ENCODE assay signal across 11 cellular contexts in the genomic region with DNA sequence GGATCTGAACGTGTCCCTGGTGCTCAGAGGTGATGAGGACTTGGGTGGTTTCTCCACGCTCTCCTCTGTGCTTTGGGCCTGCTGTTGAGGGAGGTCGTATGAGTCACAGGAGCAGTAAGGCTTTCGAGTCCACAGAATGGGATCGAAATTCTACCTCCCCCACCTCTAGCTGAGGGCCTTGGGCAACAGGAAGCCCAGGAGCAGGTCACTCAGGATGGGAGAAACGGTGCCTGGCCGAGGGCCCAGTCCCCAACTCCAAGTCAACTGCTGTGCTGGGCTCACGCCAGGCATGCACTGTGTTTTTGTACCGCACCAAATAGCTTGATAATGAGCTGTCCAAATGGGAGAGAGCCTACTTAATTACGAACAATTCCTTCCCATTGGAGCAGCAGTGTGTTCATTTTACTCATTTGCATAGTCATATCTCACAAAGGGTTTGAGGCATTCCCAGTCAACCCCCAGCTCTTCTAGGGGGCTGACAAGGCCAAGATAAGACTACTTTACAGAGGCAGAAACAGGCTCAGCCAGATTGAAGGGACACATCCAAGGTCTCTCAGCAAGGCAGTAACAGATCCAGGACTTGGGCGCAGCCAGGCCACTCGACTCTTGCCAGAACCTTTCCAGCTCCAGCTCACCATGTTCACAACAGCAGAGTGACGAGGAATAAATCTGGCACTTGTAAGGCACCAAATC. TPM values are rescaled to one million over a fixed set of nuclear protein-coding genes. Genes with fewer than 3 reads are reported as not detected.
DNase-seq lines count a peak whose midpoint lies in the region; ATAC-seq and TF ChIP-seq lines count a peak whose summit lies in the region.
"Had no signal": no experiment of that assay in that cellular context is flagged by ENCODE, and none has a peak within 500 bp of the region (broad histone marks: within the 10 kb centered on the region; RNA-seq: fewer than 3 reads in every experiment).

No MANE protein-coding gene starts in this region.

- H3K27ac Mint-ChIP-seq in chondrocyte (ENCODE audit: unreplicated experiment) (peak overlapping the region; percentile 57), T-helper 17 cell (no peak overlapping the region)
- H3K27ac Mint-ChIP-seq in activated naive CD8-positive, alpha-beta T cell treated with anti-CD3 and anti-CD28 coated beads, Interleukin-2, amount 50 U/mL, for 24 hours, result no peak overlapping the region
- no peak overlapping the region for H3K27ac Mint-ChIP-seq in CD8-positive, alpha-beta memory T cell
- H3K27ac Mint-ChIP-seq: activated T-helper 17 cell treated with anti-CD3 and anti-CD28 coated beads, Interleukin-2, amount 50 U/mL, for 72 hours had no signal

- H3K27ac ChIP-seq in CD8-positive, alpha-beta memory T cell (ENCODE audit: low read depth, low read length), result no peak overlapping the region

- H3K27me3 ChIP-seq in CD8-positive, alpha-beta memory T cell (ENCODE audit: insufficient read depth, low read length, poor library complexity, severe bottlenecking), result no peaks in the 10 kb centered on the region

- no peaks in the 10 kb centered on the region for H3K9me3 ChIP-seq in CD8-positive, alpha-beta memory T cell (ENCODE audit: low read length)
- no peaks in the 10 kb centered on the region for H3K9me3 ChIP-seq in T-helper 17 cell (ENCODE audit: control insufficient read depth, low read length, poor library complexity, severe bottlenecking)

- H3K36me3 ChIP-seq in CD8-positive, alpha-beta memory T cell (ENCODE audit: insufficient read depth, low read length), result no peaks in the 10 kb centered on the region

- no peak overlapping the region for H3K4me3 ChIP-seq in CD8-positive, alpha-beta memory T cell (ENCODE audit: low read length)

- POLR2A ChIA-PET in CD8-positive, alpha-beta memory T cell (lab: Charles Lee), result no interaction called here

- CTCF ChIA-PET in CD8-positive, alpha-beta memory T cell (lab: Charles Lee), result interaction anchor here (1.4 kb wide), 1 partner anchor 8 kb away, joined by 3 read pairs; no protein-coding TSS in a partner anchor

- TF ChIP-seq CTCF in AG09319 (IDR thresholded peaks at IDR 0.05; ENCODE audit: low read depth, low read length) (no peak), chondrocyte (IDR thresholded peaks at IDR 0.05) (no peak)

- H3K4me3 Mint-ChIP-seq in chondrocyte (ENCODE audit: unreplicated experiment), result no peak overlapping the region
- H3K4me3 Mint-ChIP-seq in activated naive CD8-positive, alpha-beta T cell treated with anti-CD3 and anti-CD28 coated beads, Interleukin-2, amount 50 U/mL, for 24 hours, result no peak overlapping the region
- no peak overlapping the region for H3K4me3 Mint-ChIP-seq in CD8-positive, alpha-beta memory T cell
- H3K4me3 Mint-ChIP-seq in T-helper 17 cell, result no peak overlapping the region
- H3K4me3 Mint-ChIP-seq: activated T-helper 17 cell treated with anti-CD3 and anti-CD28 coated beads, Interleukin-2, amount 50 U/mL, for 72 hours had no signal

- ATAC-seq in activated naive CD8-positive, alpha-beta T cell treated with anti-CD3 and anti-CD28 coated beads, Interleukin-2, amount 50 U/mL, for 24 hours, result no peak
- no peak for ATAC-seq in T-helper 17 cell
- ATAC-seq: activated T-helper 17 cell treated with anti-CD3 and anti-CD28 coated beads, Interleukin-2, amount 50 U/mL, for 72 hours had no signal

- H3K36me3 Mint-ChIP-seq in chondrocyte (ENCODE audit: low read depth) (peaks cover 3% of the 10 kb centered on the region), T-helper 17 cell (ENCODE audit: low read depth) (no peaks in the 10 kb centered on the region)
- H3K36me3 Mint-ChIP-seq in activated naive CD8-positive, alpha-beta T cell treated with anti-CD3 and anti-CD28 coated beads, Interleukin-2, amount 50 U/mL, for 24 hours (ENCODE audit: low read depth), result no peaks in the 10 kb centered on the region
- H3K36me3 Mint-ChIP-seq in CD8-positive, alpha-beta memory T cell, result no peaks in the 10 kb centered on the region

- H3K4me1 ChIP-seq in CD8-positive, alpha-beta memory T cell (ENCODE audit: insufficient read depth, low read length), result no peaks in the 10 kb centered on the region

- no peaks in the 10 kb centered on the region for H3K9me3 Mint-ChIP-seq in chondrocyte (ENCODE audit: low read depth)
- no peaks in the 10 kb centered on the region for H3K9me3 Mint-ChIP-seq in activated naive CD8-positive, alpha-beta T cell treated with anti-CD3 and anti-CD28 coated beads, Interleukin-2, amount 50 U/mL, for 24 hours
- peaks cover 0 to 2% (median 0%) of the 10 kb centered on the region in 5 donors for H3K9me3 Mint-ChIP-seq in CD8-positive, alpha-beta memory T cell
- H3K9me3 Mint-ChIP-seq: activated T-helper 17 cell treated with anti-CD3 and anti-CD28 coated beads, Interleukin-2, amount 50 U/mL, for 72 hours had no signal

- H3K27me3 Mint-ChIP-seq in chondrocyte (ENCODE audit: low read depth), result no peaks in the 10 kb centered on the region
- H3K27me3 Mint-ChIP-seq in activated naive CD8-positive, alpha-beta T cell treated with anti-CD3 and anti-CD28 coated beads, Interleukin-2, amount 50 U/mL, for 24 hours, result peaks cover 2% of the 10 kb centered on the region
- H3K27me3 Mint-ChIP-seq in CD8-positive, alpha-beta memory T cell, result no peaks in the 10 kb centered on the region
- peaks cover 11% of the 10 kb centered on the region for H3K27me3 Mint-ChIP-seq in T-helper 17 cell

- H3K4me1 Mint-ChIP-seq in chondrocyte (ENCODE audit: low read depth) (peaks cover 24% of the 10 kb centered on the region), T-helper 17 cell (peaks cover 2% of the 10 kb centered on the region)
- peaks cover 2% of the 10 kb centered on the region for H3K4me1 Mint-ChIP-seq in activated naive CD8-positive, alpha-beta T cell treated with anti-CD3 and anti-CD28 coated beads, Interleukin-2, amount 50 U/mL, for 24 hours
- peaks cover 0 to 3% (median 1%) of the 10 kb centered on the region in 3 donors for H3K4me1 Mint-ChIP-seq in CD8-positive, alpha-beta memory T cell
- H3K4me1 Mint-ChIP-seq: activated T-helper 17 cell treated with anti-CD3 and anti-CD28 coated beads, Interleukin-2, amount 50 U/mL, for 72 hours had no signal

- DNase-seq in AG09319 (ENCODE audit: extremely low read depth, low read depth) (peak; percentile 36), NCI-H1105 (lab: John Stamatoyannopoulos, UW) (peak; percentile 14), chondrocyte (ENCODE audit: low spot score) (no peak), lung microvascular endothelial cell (ENCODE audit: low read depth in 2 of 2) (peak; percentile 67 to 70), NCI-H526 (lab: John Stamatoyannopoulos, UW) (no peak), T-helper 17 cell (no peak)
- no peak for DNase-seq in activated naive CD8-positive, alpha-beta T cell treated with anti-CD3 and anti-CD28 coated beads, Interleukin-2, amount 50 U/mL, for 24 hours
- DNase-seq in CD8-positive, alpha-beta memory T cell, result no peak
- DNase-seq: retina, SW 1271 had no signal

RNA-seq across cellular contexts. Expression of a gene that starts 53.6 kb away (rescaled TPM):
- total RNA-seq in chondrocyte (4.1 to 5.2 TPM (median 4.9 TPM) in 3 replicates), lung microvascular endothelial cell (0.79 and 1.1 TPM in 2 replicates), T-helper 17 cell (not detected)
- not detected for total RNA-seq in CD8-positive, alpha-beta memory T cell
- polyA plus RNA-seq in CD8-positive, alpha-beta memory T cell, result not detected

Comparison
In these comparisons a context has a peak if more than half of its experiments do, and no peak if none do; other contexts are left out.
1. DNase-seq: peak in AG09319 (single experiment), NCI-H1105 (single experiment) and lung microvascular endothelial cell (2 of 2); none in chondrocyte (single experiment), NCI-H526 (0 of 2), activated naive CD8-positive, alpha-beta T cell treated with anti-CD3 and anti-CD28 coated beads, Interleukin-2, amount 50 U/mL, for 24 hours (single experiment), CD8-positive, alpha-beta memory T cell (0 of 5) and T-helper 17 cell (0 of 3).